In genomic region chr11:12834630-12835029, GRCh38 we compare ENCODE assay signal across 15 cellular contexts.
"Had no signal": no experiment of that assay in that cellular context is flagged by ENCODE, and none has a peak within 500 bp of the region (broad histone marks: within the 10 kb centered on the region; RNA-seq: fewer than 3 reads in every experiment).

No MANE protein-coding gene starts in this region.

- H3K27me3 ChIP-seq: MG63 had no signal

- H3K27ac Mint-ChIP-seq: IgD-negative memory B cell had no signal

- H3K9me3 ChIP-seq: MG63 had no signal

- H3K4me3 ChIP-seq: MG63 had no signal

- ATAC-seq: SK-N-SH treated with all-trans-retinoic acid at 6 μM for 48 hours had no signal

- H3K4me3 Mint-ChIP-seq: IgD-negative memory B cell had no signal

- DNase-seq: KBM-7, MG63, NCI-H1092, NCI-H1105 treated with DMSO at 0.1 percent for 48 hours, NCI-H1417 treated with DMSO at 0.1 percent for 48 hours, NCI-H146, NCI-H1694 treated with DMSO at 0.1 percent for 48 hours, NCI-H1930, NCI-H2107, NCI-H2227 treated with DMSO at 0.1 percent for 48 hours, NCI-H524, NCI-H774, SHP77 had no signal
